ENCODE assay signal across 36 cellular contexts in genomic region chr1:158706096-158706495, GRCh38. TPM values are rescaled to one million over a fixed set of nuclear protein-coding genes. Genes with fewer than 3 reads are reported as not detected.
"Had no signal": no experiment of that assay in that cellular context is flagged by ENCODE, and none has a peak within 500 bp of the region (broad histone marks: within the 10 kb centered on the region; RNA-seq: fewer than 3 reads in every experiment).

No MANE protein-coding gene starts in this region.

- H3K27ac ChIP-seq: PC-9, RWPE1, SJCRH30, SK-N-MC had no signal

- H3K4me2 ChIP-seq: PC-9 had no signal

- H3K4me3 ChIP-seq: MG63, PC-9, SJCRH30, SK-N-MC had no signal

- H2AFZ ChIP-seq: PC-9 had no signal

- ATAC-seq: Panc1, Right ventricle myocardium inferior, SK-N-SH treated with all-trans-retinoic acid at 6 μM for 48 hours had no signal

- DNase-seq: Kasumi-1, KG1, MG63, NCI-H1048, NCI-H1092 treated with DMSO at 0.1 percent for 48 hours, NCI-H1105 treated with DMSO at 0.1 percent for 48 hours, NCI-H1417, NCI-H1436, NCI-H146, NCI-H1694, NCI-H187, NCI-H1930, NCI-H2029 treated with DMSO at 0.1 percent for 48 hours, NCI-H2081 treated with DMSO at 0.1 percent for 48 hours, NCI-H2107, NCI-H2171, NCI-H345, NCI-H446, NCI-H510A treated with DMSO at 0.1 percent for 48 hours, NCI-H524 treated with DMSO at 0.1 percent for 48 hours, NCI-H526 treated with DMSO at 0.1 percent for 48 hours, NCI-H82, PC-9, SHP77, SIG-M5, SJCRH30 had no signal

- H3K27me3 ChIP-seq: MG63, SJCRH30 had no signal

- H3K9me3 ChIP-seq: MG63, SJCRH30 had no signal

- H3K36me3 ChIP-seq: MG63, SJCRH30 had no signal

- H3K4me1 ChIP-seq: SJCRH30 had no signal

RNA-seq across cellular contexts. Expression of gene OR6K2, which starts 5.6 kb away (rescaled TPM):
- total RNA-seq: M059J, NCI-H460, OCI-LY7, PC-9, Right ventricle myocardium inferior, RPMI7951, SJCRH30, SK-MEL-5 had no signal

RNA-seq across cellular contexts. Expression of gene OR6K3, which starts 14.4 kb away (rescaled TPM):
- total RNA-seq: M059J, NCI-H460, OCI-LY7, PC-9, Right ventricle myocardium inferior, RPMI7951, SJCRH30, SK-MEL-5 had no signal

RNA-seq across cellular contexts. Expression of gene SPTA1, which starts 19.6 kb away (rescaled TPM):
- total RNA-seq: PC-9, RPMI7951, SJCRH30, SK-MEL-5 had no signal

RNA-seq across cellular contexts. Expression of gene OR6K6, which starts 48.4 kb away (rescaled TPM):
- total RNA-seq: M059J, NCI-H460, OCI-LY7, PC-9, Right ventricle myocardium inferior, RPMI7951, SJCRH30, SK-MEL-5 had no signal
